8 cellular contexts compared by ENCODE assay signal in genomic region chr5:179805070-179805528, GRCh38. TPM values are rescaled to one million over a fixed set of nuclear protein-coding genes. Genes with fewer than 3 reads are reported as not detected.
DNase-seq lines count a peak whose midpoint lies in the region; ATAC-seq, FAIRE-seq and TF ChIP-seq lines count a peak whose summit lies in the region.

No MANE protein-coding gene starts in this region.

- peak overlapping the region; percentile 84 for H3K4me3 Mint-ChIP-seq in stimulated activated naive CD8-positive, alpha-beta T cell treated with anti-CD3 and anti-CD28 coated beads, Interleukin-15, Interleukin-2, amounts not matched to agents 100 ng/mL and 50 ng/mL, for 24 hours

- H3K9me3 Mint-ChIP-seq in stimulated activated naive CD8-positive, alpha-beta T cell treated with anti-CD3 and anti-CD28 coated beads, Interleukin-15, Interleukin-2, amounts not matched to agents 100 ng/mL and 50 ng/mL, for 24 hours, result no peaks in the 10 kb centered on the region

- FAIRE-seq in RCC 7860 (lab: Jason Lieb, UNC), result no peak

- intact Hi-C loops in lower lobe of right lung (cut with DNase I) (no loop called here), uterus (cut with DNase I; ENCODE audit: low total_unique reads) (no loop called here)

- no peak for TF ChIP-seq POLR2A in uterus (IDR thresholded peaks at IDR 0.05)

- no peak for ATAC-seq in stimulated activated naive CD8-positive, alpha-beta T cell treated with anti-CD3 and anti-CD28 coated beads, Interleukin-15, Interleukin-2, amounts not matched to agents 100 U/mL and 50 U/mL, for 24 hours
- ATAC-seq in lower lobe of right lung, result peak; percentile 3 to 6
- ATAC-seq in HG02981 (IDR thresholded peaks at IDR 0.05; ENCODE audit: unreplicated experiment), result no peak
- ATAC-seq in HG03139 (IDR thresholded peaks at IDR 0.05; ENCODE audit: unreplicated experiment), result no peak

- no peaks in the 10 kb centered on the region for H3K9me3 ChIP-seq in lower lobe of right lung
- H3K9me3 ChIP-seq in uterus, result no peaks in the 10 kb centered on the region

- H3K4me1 ChIP-seq in lower lobe of right lung (peaks cover 54% of the 10 kb centered on the region), uterus (peaks cover 0 to 6% of the 10 kb centered on the region in 2 donors)

- H3K27me3 ChIP-seq in lower lobe of right lung (ENCODE audit: low read depth), result no peaks in the 10 kb centered on the region
- H3K27me3 ChIP-seq in uterus, result no peaks in the 10 kb centered on the region

- peak overlapping the region; percentile 70 to 84 for H3K4me3 ChIP-seq in cardiac fibroblast (replicated peaks in 1 of 2; ENCODE audit: low read depth in 2 of 2, low read length in 2 of 2)
- peak overlapping the region; percentile 95 for H3K4me3 ChIP-seq in lower lobe of right lung
- H3K4me3 ChIP-seq in uterus, result peak overlapping the region; percentile 67 to 69

- DNase-seq in stimulated activated naive CD8-positive, alpha-beta T cell treated with anti-CD3 and anti-CD28 coated beads, Interleukin-15, Interleukin-2, amounts not matched to agents 100 U/mL and 50 U/mL, for 24 hours, result no peak
- DNase-seq in cardiac fibroblast (ENCODE audit: low read depth in 2 of 2), result no peak
- DNase-seq in lower lobe of right lung, result no peak
- DNase-seq in uterus, result no peak
- no peak for DNase-seq in RCC 7860 (ENCODE audit: low spot score)

- H3K27me3 Mint-ChIP-seq in stimulated activated naive CD8-positive, alpha-beta T cell treated with anti-CD3 and anti-CD28 coated beads, Interleukin-15, Interleukin-2, amounts not matched to agents 100 ng/mL and 50 ng/mL, for 24 hours, result no peaks in the 10 kb centered on the region

- H3K36me3 ChIP-seq in lower lobe of right lung (peaks cover 15% of the 10 kb centered on the region), uterus (no peaks in the 10 kb centered on the region)

- H3K27ac ChIP-seq in lower lobe of right lung (peak overlapping the region; percentile 92), uterus (peak overlapping the region; percentile 94)

- H3K4me1 Mint-ChIP-seq in stimulated activated naive CD8-positive, alpha-beta T cell treated with anti-CD3 and anti-CD28 coated beads, Interleukin-15, Interleukin-2, amounts not matched to agents 100 ng/mL and 50 ng/mL, for 24 hours (ENCODE audit: low read depth), result peaks cover 38% of the 10 kb centered on the region

- peak overlapping the region; percentile 67 for H3K27ac Mint-ChIP-seq in stimulated activated naive CD8-positive, alpha-beta T cell treated with anti-CD3 and anti-CD28 coated beads, Interleukin-15, Interleukin-2, amounts not matched to agents 100 ng/mL and 50 ng/mL, for 24 hours

- TF ChIP-seq CTCF in cardiac fibroblast (IDR thresholded peaks at IDR 0.05; ENCODE audit: low read depth, low read length), result no peak
- no peak for TF ChIP-seq CTCF in lower lobe of right lung (IDR thresholded peaks at IDR 0.05)
- no peak for TF ChIP-seq CTCF in uterus (IDR thresholded peaks at IDR 0.05)

- H3K36me3 Mint-ChIP-seq in stimulated activated naive CD8-positive, alpha-beta T cell treated with anti-CD3 and anti-CD28 coated beads, Interleukin-15, Interleukin-2, amounts not matched to agents 100 ng/mL and 50 ng/mL, for 24 hours (ENCODE audit: low read depth), result peaks cover 4% of the 10 kb centered on the region

RNA-seq across cellular contexts. Expression of gene MGAT4B, which starts 1.6 kb away (rescaled TPM):
- 105 TPM for total RNA-seq in lower lobe of right lung
- 10 to 100 TPM; 31.8 to 87.4 (median 66.4) TPM for total RNA-seq in uterus

RNA-seq across cellular contexts. Expression of gene LTC4S, which starts 11.3 kb away (rescaled TPM):
- total RNA-seq in lower lobe of right lung, result 20.1 TPM
- total RNA-seq in uterus, result 10 to 100 TPM in 2 of 4 donors, 1 to 10 TPM in 1, not detected in 1; 4.1 to 22.9 (median 13.6) TPM

RNA-seq across cellular contexts. Expression of gene SQSTM1, which starts 15.6 kb away (rescaled TPM):
- total RNA-seq in lower lobe of right lung, result 450 TPM
- total RNA-seq in uterus, result 100 to 1,000 TPM in 3 of 4 donors, 10 to 100 TPM in 1; 94.7 to 874 (median 439) TPM

RNA-seq across cellular contexts. Expression of gene MRNIP, which starts 53.5 kb away (rescaled TPM):
- total RNA-seq in lower lobe of right lung (25.0 TPM), uterus (100 to 1,000 TPM in 1 of 4 donors, 10 to 100 TPM in 3; 16.8 to 138 (median 61.6) TPM)

Comparison
In these comparisons a context has a peak if more than half of its experiments do, and no peak if none do; other contexts are left out.
1. ATAC-seq: peak in lower lobe of right lung (2 of 2); none in stimulated activated naive CD8-positive, alpha-beta T cell treated with anti-CD3 and anti-CD28 coated beads, Interleukin-15, Interleukin-2, amounts not matched to agents 100 U/mL and 50 U/mL, for 24 hours (single experiment), HG02981 (single experiment) and HG03139 (single experiment).
2. Peak in every context shown above with its lines, with median percentiles within 50 percentile points of each other: H3K4me3 ChIP-seq.